ENCODE assay signal across 11 cellular contexts in genomic region chr17:68840073-68840472, GRCh38.
"Had no signal": no experiment of that assay in that cellular context is flagged by ENCODE, and none has a peak within 500 bp of the region (broad histone marks: within the 10 kb centered on the region; RNA-seq: fewer than 3 reads in every experiment).

No MANE protein-coding gene starts in this region.

- H3K4me3 ChIP-seq: tibial nerve, uterus had no signal

- H3K27ac ChIP-seq: epithelial cell of prostate, uterus had no signal

- H3K27me3 ChIP-seq: tibial nerve, uterus had no signal

- H3K4me1 ChIP-seq: uterus had no signal

- H3K36me3 ChIP-seq: tibial nerve, uterus had no signal

- ATAC-seq: effector memory CD8-positive, alpha-beta T cell; stimulated activated naive B cell treated with anti-CD40 and anti-IgM and Interleukin-4, amounts not matched to agents 10 μg/mL and 1 μg/mL and 100 μg/mL, for 72 hours had no signal

- H3K9me3 ChIP-seq: tibial nerve, uterus had no signal

- DNase-seq: activated CD4-positive, CD25-positive, alpha-beta regulatory T cell treated with anti-CD3 and anti-CD28 coated beads, Interleukin-2, amount 50 U/mL, for 72 hours; activated naive CD4-positive, alpha-beta T cell; effector memory CD8-positive, alpha-beta T cell; kidney glomerular epithelial cell; nephron progenitor cell; stimulated activated CD4-positive, alpha-beta T cell treated with anti-CD3 and anti-CD28 coated beads, Interleukin-4, amount 100 ng/mL, for 1 hour; stimulated activated naive B cell treated with anti-CD40 and anti-IgM and Interleukin-4, amounts not matched to agents 10 μg/mL and 1 μg/mL and 100 μg/mL, for 72 hours; T-helper 9 cell; uterus had no signal
